ENCODE assay signal across 17 cellular contexts in the genomic region with DNA sequence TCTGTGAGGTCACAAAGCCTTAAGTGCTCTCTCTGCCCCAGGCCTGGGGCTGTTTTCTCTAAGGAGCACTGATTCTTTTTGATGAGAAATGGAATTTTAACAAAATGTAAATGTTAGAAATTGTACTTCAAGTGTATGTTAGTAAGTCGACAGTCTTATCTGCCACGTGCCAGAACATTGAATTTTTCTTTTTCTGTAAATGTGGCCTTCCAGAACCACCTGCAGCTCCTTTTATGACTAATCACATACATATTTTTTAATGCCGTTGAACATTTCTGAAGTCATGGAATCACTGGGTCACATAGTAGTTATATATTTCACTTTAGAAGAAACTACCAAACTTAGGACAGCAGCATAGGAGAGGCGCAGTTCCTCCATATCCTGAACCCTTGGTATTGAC. TPM values are rescaled to one million over a fixed set of nuclear protein-coding genes. Genes with fewer than 3 reads are reported as not detected.
DNase-seq lines count a peak whose midpoint lies in the region; TF ChIP-seq lines count a peak whose summit lies in the region.
"Had no signal": no experiment of that assay in that cellular context is flagged by ENCODE, and none has a peak within 500 bp of the region (broad histone marks: within the 10 kb centered on the region; RNA-seq: fewer than 3 reads in every experiment).

No MANE protein-coding gene starts in this region.

- H2BK12ac ChIP-seq in trophoblast cell (ENCODE audit: low read length) = no peak overlapping the region

- H4K12ac ChIP-seq in trophoblast cell (ENCODE audit: low read depth, low read length) = no peak overlapping the region

- H3K23ac ChIP-seq in trophoblast cell (ENCODE audit: low read length) = no peak overlapping the region

- H3K9ac ChIP-seq in trophoblast cell (ENCODE audit: low read length) = no peak overlapping the region
- H3K9ac ChIP-seq: BLaER1 had no signal

- H3K14ac ChIP-seq in trophoblast cell (ENCODE audit: low read length) = no peak overlapping the region

- H3K27ac ChIP-seq in WERI-Rb-1 (peak overlapping the region; percentile 97), trophoblast cell (ENCODE audit: low read depth, low read length) (no peak overlapping the region)
- H3K27ac ChIP-seq: BLaER1 had no signal

- no peak overlapping the region for H3K4ac ChIP-seq in trophoblast cell (ENCODE audit: low read depth, low read length)

- TF ChIP-seq CTCF in WERI-Rb-1 (IDR thresholded peaks at IDR 0.05; ENCODE audit: low read depth, low read length) (no peak), choroid plexus epithelial cell (conservative IDR thresholded peaks at IDR 0.05; ENCODE audit: low read depth, low read length) (no peak)

- no peaks in the 10 kb centered on the region for H3K27me3 ChIP-seq in WERI-Rb-1 (ENCODE audit: insufficient read depth, low read depth, severe bottlenecking)
- no peaks in the 10 kb centered on the region for H3K27me3 ChIP-seq in trophoblast cell (ENCODE audit: insufficient read depth, low read length)
- H3K27me3 ChIP-seq: BLaER1 had no signal

- H3K4me2 ChIP-seq in trophoblast cell (ENCODE audit: low read length) = no peak overlapping the region
- H3K4me2 ChIP-seq: BLaER1 had no signal

- H3K18ac ChIP-seq in trophoblast cell (ENCODE audit: low read length) = no peak overlapping the region

- no peaks in the 10 kb centered on the region for H3K79me1 ChIP-seq in trophoblast cell (ENCODE audit: low read length)

- no peak overlapping the region for H3K4me3 ChIP-seq in WERI-Rb-1 (ENCODE audit: low read depth, low read length)
- H3K4me3 ChIP-seq in choroid plexus epithelial cell (ENCODE audit: low read depth, low read length) = no peak overlapping the region
- no peak overlapping the region for H3K4me3 ChIP-seq in trophoblast cell (ENCODE audit: low read depth, low read length)
- H3K4me3 ChIP-seq: BLaER1 had no signal

- no peak overlapping the region for H4K8ac ChIP-seq in trophoblast cell (ENCODE audit: low read depth, low read length)

- H3K9me3 ChIP-seq in WERI-Rb-1 (ENCODE audit: severe bottlenecking) (no peaks in the 10 kb centered on the region), trophoblast cell (ENCODE audit: insufficient read depth, low read depth, low read length) (no peaks in the 10 kb centered on the region)
- H3K9me3 ChIP-seq: BLaER1 had no signal

- no peak overlapping the region for H2BK120ac ChIP-seq in trophoblast cell (ENCODE audit: insufficient read depth, low read length, poor library complexity)

- no CpG with 5 or more reads among the region's 4 CpGs for WGBS in trophoblast cell (ENCODE audit: extremely low coverage, insufficient coverage, insufficient read length)

- H3K79me2 ChIP-seq in trophoblast cell (ENCODE audit: control insufficient read depth, insufficient read depth, low read length, poor library complexity) = no peaks in the 10 kb centered on the region

- H3K4me1 ChIP-seq in trophoblast cell (ENCODE audit: control insufficient read depth in 1 of 2, insufficient read depth in 2 of 2, low read length in 2 of 2) = no peaks in the 10 kb centered on the region
- H3K4me1 ChIP-seq: BLaER1 had no signal

- H4K91ac ChIP-seq in trophoblast cell (ENCODE audit: low read depth, low read length) = no peak overlapping the region

- H2BK5ac ChIP-seq in trophoblast cell (ENCODE audit: low read depth, low read length, poor library complexity) = no peak overlapping the region

- peak; percentile 20 for DNase-seq in ELR (ENCODE audit: low read depth)
- DNase-seq in WERI-Rb-1 = no peak
- peak; percentile 63 for DNase-seq in choroid plexus epithelial cell (ENCODE audit: low read depth)
- peak; percentile 3 to 66 for DNase-seq in trophoblast cell
- no peak for DNase-seq in putamen (ENCODE audit: low spot score)
- no peak for DNase-seq in KG1 (lab: John Stamatoyannopoulos, UW)
- DNase-seq in COR-L47 (lab: John Stamatoyannopoulos, UW) = no peak
- DNase-seq: 8988T; Calu3; CD4-positive, alpha-beta memory T cell; DMS 273 treated with DMSO at 0.1 percent for 48 hours; DMS53; DND-41; EL; GOT3; H7 had no signal

- H2AK5ac ChIP-seq in trophoblast cell (ENCODE audit: low read length) = no peak overlapping the region

- H3K36me3 ChIP-seq in WERI-Rb-1 (peaks cover 80% of the 10 kb centered on the region), trophoblast cell (ENCODE audit: control insufficient read depth in 1 of 2, insufficient read depth in 2 of 2, low read length in 2 of 2) (peaks cover 29 to 34% of the 10 kb centered on the region in 2 experiments)

- no peak overlapping the region for H2AFZ ChIP-seq in trophoblast cell (ENCODE audit: insufficient read depth, low read length, poor library complexity)

RNA-seq across cellular contexts. Expression of gene UBE3C, which starts 38.0 kb away (rescaled TPM):
- 40.7 and 41.8 TPM in 2 replicates for polyA plus RNA-seq in trophoblast cell (2013)

Comparison
In these comparisons a context has a peak if more than half of its experiments do, and no peak if none do; other contexts are left out.
1. DNase-seq: peak in ELR (single experiment), choroid plexus epithelial cell (single experiment) and trophoblast cell (2 of 2); none in WERI-Rb-1 (single experiment), putamen (single experiment), KG1 (single experiment) and COR-L47 (single experiment).